In the genomic region with DNA sequence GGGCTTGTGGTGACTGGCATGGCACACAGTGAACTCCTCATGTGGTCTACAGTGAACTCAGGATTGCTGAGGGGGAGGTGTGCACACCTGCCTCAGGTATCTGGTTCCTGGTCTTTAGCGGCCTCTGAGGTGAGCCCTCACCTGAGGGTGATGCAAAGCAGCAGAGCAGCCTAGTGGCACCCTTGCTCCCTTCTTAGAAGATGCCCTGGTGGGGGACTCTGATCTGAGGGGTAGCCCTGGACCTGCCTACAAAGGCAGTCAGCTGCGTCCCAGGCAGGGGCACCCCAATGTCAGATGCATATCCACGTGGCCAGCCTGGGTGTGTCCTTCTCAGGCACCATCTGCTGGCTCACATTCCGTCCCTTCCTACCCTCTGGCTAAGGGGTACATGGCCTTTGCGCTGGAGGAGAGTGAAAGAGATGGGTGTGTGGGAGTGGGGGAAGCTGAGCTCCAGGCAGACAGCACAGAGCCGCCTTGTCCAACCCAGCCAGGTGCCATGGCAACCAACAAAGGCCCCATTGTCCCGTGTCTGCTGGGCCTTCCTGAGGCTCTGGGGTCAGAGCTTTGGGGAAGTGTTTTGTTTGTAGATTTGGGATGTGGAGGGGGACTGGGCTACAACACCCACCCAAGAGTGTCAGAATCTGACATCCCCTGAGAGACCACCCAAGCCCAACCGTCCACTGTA, we compare ENCODE assay signal across 1 cellular context.
TF ChIP-seq lines count a peak whose summit lies in the region.

No MANE protein-coding gene starts in this region.

TF ChIP-seq in HCT116, 20 proteins besides CTCF, POLR2A, EP300 and RAD21 (continued from another document):
- TF ChIP-seq, protein P1, sequence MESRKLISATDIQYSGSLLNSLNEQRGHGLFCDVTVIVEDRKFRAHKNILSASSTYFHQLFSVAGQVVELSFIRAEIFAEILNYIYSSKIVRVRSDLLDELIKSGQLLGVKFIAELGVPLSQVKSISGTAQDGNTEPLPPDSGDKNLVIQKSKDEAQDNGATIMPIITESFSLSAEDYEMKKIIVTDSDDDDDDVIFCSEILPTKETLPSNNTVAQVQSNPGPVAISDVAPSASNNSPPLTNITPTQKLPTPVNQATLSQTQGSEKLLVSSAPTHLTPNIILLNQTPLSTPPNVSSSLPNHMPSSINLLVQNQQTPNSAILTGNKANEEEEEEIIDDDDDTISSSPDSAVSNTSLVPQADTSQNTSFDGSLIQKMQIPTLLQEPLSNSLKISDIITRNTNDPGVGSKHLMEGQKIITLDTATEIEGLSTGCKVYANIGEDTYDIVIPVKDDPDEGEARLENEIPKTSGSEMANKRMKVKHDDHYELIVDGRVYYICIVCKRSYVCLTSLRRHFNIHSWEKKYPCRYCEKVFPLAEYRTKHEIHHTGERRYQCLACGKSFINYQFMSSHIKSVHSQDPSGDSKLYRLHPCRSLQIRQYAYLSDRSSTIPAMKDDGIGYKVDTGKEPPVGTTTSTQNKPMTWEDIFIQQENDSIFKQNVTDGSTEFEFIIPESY (IDR thresholded peaks at IDR 0.05; ENCODE audit: extremely low read depth, insufficient replicate concordance, low read length), result no peak
- TF ChIP-seq TCF7L2 (IDR thresholded peaks at IDR 0.05; ENCODE audit: borderline replicate concordance, extremely low read depth, insufficient read depth, insufficient read length) (no peak), CBX3 (IDR thresholded peaks at IDR 0.05; ENCODE audit: low read depth) (no peak), ZNF274 (IDR thresholded peaks at IDR 0.05; ENCODE audit: low read depth, low read length) (no peak), YY1 (IDR thresholded peaks at IDR 0.05; ENCODE audit: extremely low read depth, insufficient replicate concordance, low read depth, low read length) (no peak), ATF3 (IDR thresholded peaks at IDR 0.05) (no peak), JUND (IDR thresholded peaks at IDR 0.05) (no peak), EGR1 (IDR thresholded peaks at IDR 0.05; ENCODE audit: low read depth) (no peak), FOSL1 (IDR thresholded peaks at IDR 0.05; ENCODE audit: low read depth) (no peak), SP1 (IDR thresholded peaks at IDR 0.05; ENCODE audit: low read depth) (no peak)
TF ChIP-seq in HCT116: peak in this region for 0.
